Comparison of ENCODE assay signal across 12 cellular contexts in the genomic region with DNA sequence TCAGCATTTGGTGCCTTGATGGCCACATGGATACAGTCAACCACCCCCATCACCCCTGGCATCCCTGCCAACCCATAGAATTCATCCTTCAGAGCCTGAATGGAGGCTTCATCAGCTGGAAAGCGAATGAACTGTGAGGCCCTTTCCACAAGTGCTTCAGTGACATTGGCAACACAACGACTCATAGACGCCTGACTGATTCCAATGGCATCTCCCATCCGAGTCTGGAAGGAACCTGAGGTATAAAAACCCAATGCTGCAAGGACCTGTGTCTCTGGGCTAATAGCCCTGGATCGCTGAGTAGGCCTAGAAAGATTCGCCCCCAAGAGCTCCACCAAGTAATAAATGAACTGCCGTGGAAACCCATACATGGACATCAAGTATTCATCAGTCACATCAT. TPM values are rescaled to one million over a fixed set of nuclear protein-coding genes. Genes with fewer than 3 reads are reported as not detected.
DNase-seq lines count a peak whose midpoint lies in the region; ATAC-seq, FAIRE-seq and TF ChIP-seq lines count a peak whose summit lies in the region.
"Had no signal": no experiment of that assay in that cellular context is flagged by ENCODE, and none has a peak within 500 bp of the region (broad histone marks: within the 10 kb centered on the region; RNA-seq: fewer than 3 reads in every experiment).

No MANE protein-coding gene starts in this region.

- ATAC-seq in K562, result no peak

- intact Hi-C loops in K562 (cut with micrococcal nuclease), result loop anchor here (2.0 to 5.0 kb wide), 4 partner anchors 19 to 228 kb away; no protein-coding TSS in a partner anchor

- TF ChIP-seq POLR2A in K562 (conservative IDR thresholded peaks at IDR 0.05), result no peak

- H3K9me2 ChIP-seq in Karpas-422 (replicated peaks; ENCODE audit: insufficient read depth, low read length), result no peaks in the 10 kb centered on the region
- H3K9me2 ChIP-seq in neural cell (ENCODE audit: insufficient read depth, low read length), result no peaks in the 10 kb centered on the region

- TF ChIP-seq RAD21 in K562 (CRISPR knock-in tag; conservative IDR thresholded peaks at IDR 0.05 in 1 of 2, IDR thresholded peaks at IDR 0.05 in 1 of 2) (no peak), neural cell (conservative IDR thresholded peaks at IDR 0.05) (no peak)

- H4K20me1 ChIP-seq in Karpas-422 (ENCODE audit: insufficient read depth, low read depth, low read length) (no peaks in the 10 kb centered on the region), K562 (replicated peaks; ENCODE audit: control insufficient read depth, insufficient read depth, low read length) (no peaks in the 10 kb centered on the region), neural cell (ENCODE audit: insufficient read depth) (no peaks in the 10 kb centered on the region)

- H3K9ac ChIP-seq in Karpas-422 (ENCODE audit: low read length) (no peak overlapping the region; the same call in 1 of the 2 replicates), K562 (ENCODE audit: insufficient read depth in 1 of 2, low read depth in 2 of 2, low read length in 2 of 2) (peak overlapping the region; percentile 60 to 100; a peak in 3 of 4 replicates), neural cell (ENCODE audit: low read length) (peak overlapping the region; percentile 85)

- H3K4me2 ChIP-seq in Karpas-422 (ENCODE audit: low read depth, low read length, poor library complexity, severe bottlenecking), result peak overlapping the region; percentile 91
- peak overlapping the region; percentile 99 for H3K4me2 ChIP-seq in K562 (ENCODE audit: insufficient read depth, low read length)
- no peak overlapping the region for H3K4me2 ChIP-seq in neural cell (ENCODE audit: low read length)

- CTCF ChIA-PET in K562 (lab: Yijun Ruan, JAX; ENCODE audit: low intra/inter-chr PET ratio), result interaction anchor here (1.0 kb wide), 1 partner anchor 282 kb away, joined by 6 read pairs; no protein-coding TSS in a partner anchor

- peak overlapping the region; percentile 90 for H3K4me3 Mint-ChIP-seq in T-helper 2 cell treated with Interferon-gamma antibody and Interleukin-4, amounts not matched to agents 5 μg/mL and 100 μg/mL, for 36 hours

- H3K9me3 Mint-ChIP-seq in T-helper 2 cell treated with Interferon-gamma antibody and Interleukin-4, amounts not matched to agents 5 μg/mL and 100 μg/mL, for 36 hours, result no peaks in the 10 kb centered on the region

- H3K4me1 Mint-ChIP-seq in T-helper 2 cell treated with Interferon-gamma antibody and Interleukin-4, amounts not matched to agents 5 μg/mL and 100 μg/mL, for 36 hours (ENCODE audit: low read depth), result peaks cover 37% of the 10 kb centered on the region

- H3K9me1 ChIP-seq in K562 (ENCODE audit: control insufficient read depth, insufficient read depth, low read length), result no peaks in the 10 kb centered on the region

- H3K27ac Mint-ChIP-seq in T-helper 2 cell treated with Interferon-gamma antibody and Interleukin-4, amounts not matched to agents 5 μg/mL and 100 μg/mL, for 36 hours, result peak overlapping the region; percentile 98

- WGBS in K562 (ENCODE audit: insufficient coverage, low coverage, missing lambda C conversion rate), result 52% methylated on average over 7 of the region's 7 CpGs

- H3K79me2 ChIP-seq in Karpas-422 (ENCODE audit: low read length), result peaks cover 50% of the 10 kb centered on the region
- peaks cover 51% of the 10 kb centered on the region for H3K79me2 ChIP-seq in K562 (ENCODE audit: control insufficient read depth, insufficient read depth, low read length)
- H3K79me2 ChIP-seq in neural cell (replicated peaks; ENCODE audit: insufficient read depth, low read length), result peaks cover 27% of the 10 kb centered on the region

- no peaks in the 10 kb centered on the region for H3K36me3 ChIP-seq in Karpas-422 (ENCODE audit: insufficient read depth, low read length)
- H3K36me3 ChIP-seq in K562 (ENCODE audit: control insufficient read depth, insufficient read depth, low read length), result peaks cover 7% of the 10 kb centered on the region; the same call in 2 of the 3 replicates
- no peaks in the 10 kb centered on the region for H3K36me3 ChIP-seq in neural cell (ENCODE audit: insufficient read depth, low read length)

- H3K27me3 ChIP-seq in Karpas-422 (ENCODE audit: low read length), result no peaks in the 10 kb centered on the region
- no peaks in the 10 kb centered on the region for H3K27me3 ChIP-seq in K562 (ENCODE audit: control insufficient read depth in 2 of 2, insufficient read depth in 2 of 2, low read length in 2 of 2)
- H3K27me3 ChIP-seq in neural cell (ENCODE audit: insufficient read depth, low read depth, low read length), result no peaks in the 10 kb centered on the region

- H3K4me1 ChIP-seq in Karpas-422 (ENCODE audit: low read length) (peaks cover 33% of the 10 kb centered on the region), K562 (replicated peaks in 1 of 2; ENCODE audit: control insufficient read depth in 2 of 2, insufficient read depth in 2 of 2, low read length in 2 of 2) (peaks cover 27 to 28% of the 10 kb centered on the region in 2 experiments; a peak in 4 of 5 replicates)

- H3K4me3 ChIP-seq in Karpas-422 (ENCODE audit: low read length), result peak overlapping the region; percentile 99; the same call in 1 of the 2 replicates
- 0 out of 2 replicates have a peak overlapping the region, but pooled peaks have one; percentile 1 for H3K4me3 ChIP-seq in K562
- H3K4me3 ChIP-seq in neural cell (ENCODE audit: low read length), result peak overlapping the region; percentile 72

- no peak for DNase-seq in T-helper 2 cell treated with Interferon-gamma antibody and Interleukin-4, amounts not matched to agents 5 μg/mL and 100 μg/mL, for 36 hours (ENCODE audit: low spot score)
- DNase-seq in T-helper 2 cell (no peak), Karpas-422 (no peak), K562 (ENCODE audit: extremely low read depth in 1 of 4, low spot score in 3 of 4) (peak in 1 of 4 experiments; percentile 29), inferior parietal cortex (ENCODE audit: extremely low spot score) (no peak), amniotic stem cell (lab: John Stamatoyannopoulos, UW) (no peak), NCI-H2227 treated with DMSO at 0.1 percent for 48 hours (lab: John Stamatoyannopoulos, UW) (no peak)
- DNase-seq: NCI-H1105 treated with DMSO at 0.1 percent for 48 hours; nucleus accumbens; stimulated activated CD4-positive, alpha-beta T cell treated with anti-CD3 and anti-CD28 coated beads, Interleukin-4, amount 100 ng/mL, for 1 hour had no signal

- FAIRE-seq in K562 (lab: Jason Lieb, UNC), result no peak
- FAIRE-seq: endothelial cell of umbilical vein had no signal

- peaks cover 7% of the 10 kb centered on the region for H3K36me3 Mint-ChIP-seq in T-helper 2 cell treated with Interferon-gamma antibody and Interleukin-4, amounts not matched to agents 5 μg/mL and 100 μg/mL, for 36 hours (ENCODE audit: low read depth)

- in situ Hi-C loops in K562 (cut with MboI), result no loop called here

- POLR2A ChIA-PET in K562 (lab: Yijun Ruan, JAX), result interaction anchor here (0.6 to 2.2 kb wide), 10 partner anchors 12 to 1124 kb away, joined by 3 to 13 read pairs (median 3); a partner anchor contains a TSS

- TF ChIP-seq EP300 in K562 (IDR thresholded peaks at IDR 0.05; ENCODE audit: low read length) (no peak), neural cell (conservative IDR thresholded peaks at IDR 0.05; ENCODE audit: poor library complexity, severe bottlenecking) (no peak)

- H3F3A ChIP-seq in neural cell (ENCODE audit: insufficient read depth, low read length, poor library complexity, severe bottlenecking), result no peaks in the 10 kb centered on the region

- TF ChIP-seq CTCF in K562 (IDR thresholded peaks at IDR 0.05 in 2 of 3, conservative IDR thresholded peaks at IDR 0.05 in 1 of 3; ENCODE audit: insufficient read depth in 2 of 3, low read depth in 1 of 3, low read length in 3 of 3), result no peak
- no peak for TF ChIP-seq CTCF in neural cell (IDR thresholded peaks at IDR 0.05; ENCODE audit: poor library complexity, severe bottlenecking)

- H3K9me3 ChIP-seq in Karpas-422 (ENCODE audit: low read length) (no peaks in the 10 kb centered on the region), K562 (replicated peaks; ENCODE audit: control insufficient read depth, insufficient read depth, low read depth, low read length) (no peaks in the 10 kb centered on the region), neural cell (ENCODE audit: low read length) (no peaks in the 10 kb centered on the region)

- H2AFZ ChIP-seq in Karpas-422 (ENCODE audit: low read length) (no peak overlapping the region), K562 (ENCODE audit: low read depth, low read length) (0 out of 2 replicates have a peak overlapping the region, but pooled peaks have one; percentile 21), neural cell (ENCODE audit: low read depth, low read length) (no peak overlapping the region)

- BruUV-seq in K562 (replicated peaks; lab: Mats Ljungman, UMichigan), result no TSS peak

- H3K27me3 Mint-ChIP-seq in T-helper 2 cell treated with Interferon-gamma antibody and Interleukin-4, amounts not matched to agents 5 μg/mL and 100 μg/mL, for 36 hours (ENCODE audit: low read depth), result no peaks in the 10 kb centered on the region

- H3K27ac ChIP-seq in Karpas-422 (ENCODE audit: low read length) (no peak overlapping the region), K562 (ENCODE audit: extremely low read depth, low read depth, low read length) (peak overlapping the region; percentile 100; the same call in 2 of the 3 replicates), neural cell (ENCODE audit: low read length) (no peak overlapping the region)

RNA-seq across cellular contexts. Expression of a gene that starts 1.3 kb away (rescaled TPM):
- total RNA-seq in Karpas-422 (2014; rRNA removed; shearing (Covaris generic); ENCODE audit: low replicate concordance), result 3.8 and 4.0 TPM in 2 replicates
- total RNA-seq in K562 (2011; cell fraction: chromatin; rRNA removed; ENCODE audit: low replicate concordance), result 7.3 and 8.5 TPM in 2 replicates
- 6.8 and 8.2 TPM in 2 replicates for total RNA-seq in K562 (2011; cell fraction: nucleolus; rRNA removed)
- 6.0 and 6.3 TPM in 2 replicates for total RNA-seq in K562 (2011; cell fraction: nucleoplasm; rRNA removed)
- total RNA-seq in K562 (2014; rRNA removed), result 4.1 and 4.3 TPM in 2 replicates
- 5.6 and 6.0 TPM in 2 replicates for total RNA-seq in K562 (2014; rRNA removed; fragmentation: Illumina TruSeq; extraction: Trizol)
- total RNA-seq in K562 (2015; rRNA removed; fragmentation: Illumina TruSeq; extraction: Trizol), result 4.9 and 6.9 TPM in 2 replicates
- total RNA-seq in K562 (2021), result 5.5 and 5.8 TPM in 2 replicates
- polyA plus RNA-seq in K562 (2011; rRNA removed), result 4.7 and 5.5 TPM in 2 replicates
- 4.9 and 5.5 TPM in 2 replicates for polyA plus RNA-seq in K562 (2011; cell fraction: cytosol; rRNA removed)
- polyA plus RNA-seq in K562 (2011; cell fraction: nucleus; rRNA removed), result 3.5 and 4.0 TPM in 2 replicates
- polyA plus RNA-seq in K562 (2012), result 5.9 and 6.1 TPM in 2 replicates
- polyA plus RNA-seq in K562 (2014; fragmentation: Illumina TruSeq; extraction: Trizol), result 5.3 and 6.0 TPM in 2 replicates
- 1 to 10 TPM; 6.0 to 8.4 TPM for polyA plus RNA-seq in K562 (2014; fragmentation: Nextera tagmentation; extraction: Ambion mirVana)
- polyA plus RNA-seq in K562 (2014; rRNA removed), result 3.5 and 6.1 TPM in 2 replicates
- polyA minus RNA-seq in K562 (2011; rRNA and poly(A)+ RNA removed), result 6.3 and 6.9 TPM in 2 replicates
- 2.4 and 3.1 TPM in 2 replicates for polyA minus RNA-seq in K562 (2011; cell fraction: cytosol; rRNA and poly(A)+ RNA removed)
- 2.4 and 3.6 TPM in 2 replicates for polyA minus RNA-seq in K562 (2011; cell fraction: nucleus; rRNA and poly(A)+ RNA removed)
- 5.4 and 9.5 TPM in 2 replicates for polyA plus RNA-seq in neural cell
- 10.5 and 14.1 TPM in 2 replicates for polyA minus RNA-seq in neural cell

RNA-seq across cellular contexts. Expression of a gene that starts 1.6 kb away (rescaled TPM):
- 77.4 and 79.2 TPM in 2 replicates for total RNA-seq in Karpas-422 (2014; rRNA removed; shearing (Covaris generic); ENCODE audit: low replicate concordance)
- total RNA-seq in K562 (2011; cell fraction: chromatin; rRNA removed; ENCODE audit: low replicate concordance), result 112 and 117 TPM in 2 replicates
- 77.5 and 112 TPM in 2 replicates for total RNA-seq in K562 (2011; cell fraction: nucleolus; rRNA removed)
- 88.6 and 94.3 TPM in 2 replicates for total RNA-seq in K562 (2011; cell fraction: nucleoplasm; rRNA removed)
- 46.6 and 54.4 TPM in 2 replicates for total RNA-seq in K562 (2014; rRNA removed)
- total RNA-seq in K562 (2014; rRNA removed; fragmentation: Illumina TruSeq; extraction: Trizol), result 26.0 and 27.2 TPM in 2 replicates
- 23.3 and 24.5 TPM in 2 replicates for total RNA-seq in K562 (2015; rRNA removed; fragmentation: Illumina TruSeq; extraction: Trizol)
- total RNA-seq in K562 (2021), result 52.2 and 61.5 TPM in 2 replicates
- 56.9 and 66.1 TPM in 2 replicates for polyA plus RNA-seq in K562 (2011; rRNA removed)
- 72.0 and 89.0 TPM in 2 replicates for polyA plus RNA-seq in K562 (2011; cell fraction: cytosol; rRNA removed)
- 128 and 150 TPM in 2 replicates for polyA plus RNA-seq in K562 (2011; cell fraction: nucleus; rRNA removed)
- 33.0 and 68.6 TPM in 2 replicates for polyA plus RNA-seq in K562 (2012)
- polyA plus RNA-seq in K562 (2014; fragmentation: Illumina TruSeq; extraction: Trizol), result 36.5 and 38.1 TPM in 2 replicates
- polyA plus RNA-seq in K562 (2014; fragmentation: Nextera tagmentation; extraction: Ambion mirVana), result 10 to 100 TPM; 13.1 to 15.6 TPM
- 49.5 and 58.8 TPM in 2 replicates for polyA plus RNA-seq in K562 (2014; rRNA removed)
- polyA minus RNA-seq in K562 (2011; rRNA and poly(A)+ RNA removed), result 48.2 and 57.6 TPM in 2 replicates
- polyA minus RNA-seq in K562 (2011; cell fraction: cytosol; rRNA and poly(A)+ RNA removed), result 28.3 and 42.0 TPM in 2 replicates
- 36.8 and 48.7 TPM in 2 replicates for polyA minus RNA-seq in K562 (2011; cell fraction: nucleus; rRNA and poly(A)+ RNA removed)
- polyA plus RNA-seq in neural cell, result 21.1 and 28.5 TPM in 2 replicates
- 54.8 and 59.4 TPM in 2 replicates for polyA minus RNA-seq in neural cell

RNA-seq across cellular contexts. Expression of a gene that starts 21.9 kb away (rescaled TPM):
- 26.2 and 30.3 TPM in 2 replicates for total RNA-seq in Karpas-422 (2014; rRNA removed; shearing (Covaris generic); ENCODE audit: low replicate concordance)
- total RNA-seq in K562 (2011; cell fraction: chromatin; rRNA removed; ENCODE audit: low replicate concordance), result 101 and 115 TPM in 2 replicates
- 57.9 and 61.2 TPM in 2 replicates for total RNA-seq in K562 (2011; cell fraction: nucleolus; rRNA removed)
- total RNA-seq in K562 (2011; cell fraction: nucleoplasm; rRNA removed), result 63.4 and 66.6 TPM in 2 replicates
- 20.4 and 21.0 TPM in 2 replicates for total RNA-seq in K562 (2014; rRNA removed)
- total RNA-seq in K562 (2014; rRNA removed; fragmentation: Illumina TruSeq; extraction: Trizol), result 10.1 and 13.4 TPM in 2 replicates
- total RNA-seq in K562 (2015; rRNA removed; fragmentation: Illumina TruSeq; extraction: Trizol), result 13.0 and 13.1 TPM in 2 replicates
- total RNA-seq in K562 (2021), result 24.5 and 27.9 TPM in 2 replicates
- polyA plus RNA-seq in K562 (2011; rRNA removed), result 6.6 and 9.8 TPM in 2 replicates
- polyA plus RNA-seq in K562 (2011; cell fraction: cytosol; rRNA removed), result 8.8 and 11.9 TPM in 2 replicates
- polyA plus RNA-seq in K562 (2011; cell fraction: nucleus; rRNA removed), result 19.4 and 22.2 TPM in 2 replicates
- polyA plus RNA-seq in K562 (2012), result 16.0 and 22.2 TPM in 2 replicates
- 12.5 and 13.0 TPM in 2 replicates for polyA plus RNA-seq in K562 (2014; fragmentation: Illumina TruSeq; extraction: Trizol)
- polyA plus RNA-seq in K562 (2014; fragmentation: Nextera tagmentation; extraction: Ambion mirVana), result under 1 TPM; 0.15 to 0.39 TPM
- polyA plus RNA-seq in K562 (2014; rRNA removed), result 8.9 and 9.9 TPM in 2 replicates
- 26.5 and 28.3 TPM in 2 replicates for polyA minus RNA-seq in K562 (2011; rRNA and poly(A)+ RNA removed)
- 20.2 and 25.0 TPM in 2 replicates for polyA minus RNA-seq in K562 (2011; cell fraction: cytosol; rRNA and poly(A)+ RNA removed)
- polyA minus RNA-seq in K562 (2011; cell fraction: nucleus; rRNA and poly(A)+ RNA removed), result 28.8 and 48.7 TPM in 2 replicates
- polyA plus RNA-seq in neural cell, result 34.5 and 37.6 TPM in 2 replicates
- 66.0 and 78.2 TPM in 2 replicates for polyA minus RNA-seq in neural cell

Comparison
In these comparisons a context has a peak if more than half of its experiments do, and no peak if none do; other contexts are left out.
1. H3K4me3 ChIP-seq: peak in every context shown above with its lines; median percentile 99 in Karpas-422; 72 in neural cell; 1 in K562.